Comparison of ENCODE assay signal across 1 cellular context in the genomic region with DNA sequence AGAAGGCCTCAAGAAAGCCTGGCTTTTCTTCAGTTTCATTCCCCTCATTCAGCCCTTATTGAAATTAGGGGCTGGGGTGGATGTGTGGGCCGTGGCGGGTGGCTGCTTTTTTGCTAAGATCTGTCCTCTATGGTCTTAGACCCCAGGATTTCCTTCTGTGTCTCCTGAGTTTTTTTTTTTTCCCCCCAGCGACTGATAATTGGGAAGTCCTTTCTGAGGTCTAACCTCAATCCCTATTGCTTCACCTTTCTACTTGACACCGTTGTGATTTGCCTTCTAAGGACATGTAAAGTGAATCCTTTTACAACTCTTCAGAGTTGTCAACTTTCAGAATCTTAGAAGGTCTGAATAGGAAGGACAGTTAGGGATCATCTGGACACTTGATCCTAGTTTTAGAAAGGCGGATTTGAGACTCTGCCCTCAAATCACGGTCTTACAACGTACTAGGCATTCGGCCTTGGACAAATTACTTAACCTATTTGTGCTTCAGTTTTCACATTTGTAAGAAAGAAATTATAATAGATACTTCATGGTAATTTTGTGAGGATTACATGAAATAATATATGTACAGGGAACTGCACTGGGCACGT.
TF ChIP-seq lines count a peak whose summit lies in the region.

No MANE protein-coding gene starts in this region.

TF ChIP-seq in K562, 482 proteins besides CTCF, POLR2A, EP300 and RAD21 (continued from another document):
- TF ChIP-seq JUN (IDR thresholded peaks at IDR 0.05; ENCODE audit: borderline replicate concordance, low read depth, low read length) (no peak), JUN (CRISPR knock-in tag; IDR thresholded peaks at IDR 0.05; ENCODE audit: borderline replicate concordance) (no peak), KLF13 (tag; IDR thresholded peaks at IDR 0.05; ENCODE audit: borderline replicate concordance, low read depth) (no peak), JUNB (CRISPR knock-in tag; conservative IDR thresholded peaks at IDR 0.05) (0 out of 2 replicates have a peak, but pooled peaks have one; percentile 45), TEAD4 (IDR thresholded peaks at IDR 0.05; ENCODE audit: low read length) (no peak), TEAD4 (CRISPR knock-in tag; IDR thresholded peaks at IDR 0.05; ENCODE audit: borderline replicate concordance) (no peak), DMBX1 (CRISPR knock-in tag; IDR thresholded peaks at IDR 0.05; ENCODE audit: borderline replicate concordance) (peak; percentile 36; the same call in 1 of the 2 replicates), NKRF (IDR thresholded peaks at IDR 0.05; ENCODE audit: borderline replicate concordance) (peak; percentile 37; the same call in 1 of the 2 replicates), ZKSCAN8 (CRISPR knock-in tag; IDR thresholded peaks at IDR 0.05) (no peak), NRF1 (conservative IDR thresholded peaks at IDR 0.05 in 1 of 2, IDR thresholded peaks at IDR 0.05 in 1 of 2) (peak in 1 of 2 experiments; percentile 55; a peak in 3 of 4 replicates), MNT (conservative IDR thresholded peaks at IDR 0.05) (0 out of 4 replicates have a peak, but pooled peaks of 1 of the 2 experiments have one; percentile 15), ZNF274 (IDR thresholded peaks at IDR 0.05; ENCODE audit: borderline replicate concordance, low read depth, low read length) (no peak), SMARCA5 (IDR thresholded peaks at IDR 0.05) (peak; percentile 98), MITF (IDR thresholded peaks at IDR 0.05) (no peak), BACH1 (tag; IDR thresholded peaks at IDR 0.05) (no peak; the same call in 1 of the 2 replicates), CEBPG (CRISPR knock-in tag; IDR thresholded peaks at IDR 0.05) (peak; percentile 51), CEBPG (tag; conservative IDR thresholded peaks at IDR 0.05 in 1 of 2, IDR thresholded peaks at IDR 0.05 in 1 of 2) (peak; percentile 71 to 78), PHF21A (IDR thresholded peaks at IDR 0.05; ENCODE audit: borderline replicate concordance, low read depth) (0 out of 2 replicates have a peak, but pooled peaks have one; percentile 37), SRSF9 (IDR thresholded peaks at IDR 0.05; ENCODE audit: borderline replicate concordance, low read depth, low read length) (no peak), CHD4 (IDR thresholded peaks at IDR 0.05; ENCODE audit: insufficient read depth, insufficient replicate concordance, low read depth, low read length, poor library complexity, severe bottlenecking) (no peak), RNF219 (CRISPR knock-in tag; IDR thresholded peaks at IDR 0.05) (no peak), ZNF24 (IDR thresholded peaks at IDR 0.05) (no peak), TBL1XR1 (IDR thresholded peaks at IDR 0.05; ENCODE audit: low read length in 2 of 2) (no peak), MTA2 (IDR thresholded peaks at IDR 0.05; ENCODE audit: low read depth) (no peak), BCOR (IDR thresholded peaks at IDR 0.05) (peak; percentile 100)
- TF ChIP-seq, protein P1, sequence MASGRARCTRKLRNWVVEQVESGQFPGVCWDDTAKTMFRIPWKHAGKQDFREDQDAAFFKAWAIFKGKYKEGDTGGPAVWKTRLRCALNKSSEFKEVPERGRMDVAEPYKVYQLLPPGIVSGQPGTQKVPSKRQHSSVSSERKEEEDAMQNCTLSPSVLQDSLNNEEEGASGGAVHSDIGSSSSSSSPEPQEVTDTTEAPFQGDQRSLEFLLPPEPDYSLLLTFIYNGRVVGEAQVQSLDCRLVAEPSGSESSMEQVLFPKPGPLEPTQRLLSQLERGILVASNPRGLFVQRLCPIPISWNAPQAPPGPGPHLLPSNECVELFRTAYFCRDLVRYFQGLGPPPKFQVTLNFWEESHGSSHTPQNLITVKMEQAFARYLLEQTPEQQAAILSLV (tag; IDR thresholded peaks at IDR 0.05) = 0 out of 2 replicates have a peak, but pooled peaks have one; percentile 36
